Comparison of ENCODE assay signal across 18 cellular contexts in the genomic region with DNA sequence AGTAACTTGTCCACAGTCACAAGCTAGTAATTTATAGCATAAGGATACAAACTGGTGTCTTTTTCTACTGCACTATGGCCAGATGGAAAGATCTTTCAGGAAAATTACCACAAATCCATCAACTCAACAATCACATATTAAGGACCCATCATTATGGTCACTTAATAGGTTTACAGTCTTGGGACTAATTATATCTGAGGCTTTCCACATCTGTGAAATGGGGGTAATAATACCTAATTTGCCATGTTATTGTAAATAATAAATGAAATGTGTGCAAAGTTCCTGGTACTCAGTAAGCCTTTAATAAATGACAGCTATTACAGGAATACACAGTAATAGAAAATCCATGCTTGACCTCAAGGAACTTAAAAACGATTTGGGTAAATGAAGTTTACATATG. TPM values are rescaled to one million over a fixed set of nuclear protein-coding genes. Genes with fewer than 3 reads are reported as not detected.
A peak's percentile ranks its signal among the peaks of the same experiment; 100 is the strongest.
DNase-seq lines count a peak whose midpoint lies in the region; ATAC-seq and TF ChIP-seq lines count a peak whose summit lies in the region.
"Had no signal": no experiment of that assay in that cellular context is flagged by ENCODE, and none has a peak within 500 bp of the region (broad histone marks: within the 10 kb centered on the region; RNA-seq: fewer than 3 reads in every experiment).

No MANE protein-coding gene starts in this region.

- H2AFZ ChIP-seq in SK-N-SH (ENCODE audit: low read depth), result 0 out of 2 replicates have a peak overlapping the region, but pooled peaks have one; percentile 80

- H3K9me3 ChIP-seq in SK-N-SH (no peaks in the 10 kb centered on the region), WERI-Rb-1 (ENCODE audit: severe bottlenecking) (no peaks in the 10 kb centered on the region), vagina (no peaks in the 10 kb centered on the region)
- H3K9me3 ChIP-seq: ovary had no signal

- DNase-seq in SK-N-SH (no peak), NCI-H446 treated with DMSO at 0.1 percent for 48 hours (lab: John Stamatoyannopoulos, UW) (peak; percentile 62), WERI-Rb-1 (no peak), vagina (ENCODE audit: extremely low spot score in 2 of 2) (no peak), hypothalamus (lab: John Stamatoyannopoulos, UW) (no peak), RPMI8226 (no peak)
- DNase-seq: activated T-cell treated with anti-CD3 and anti-CD28 coated beads, Interleukin-2, amount 50 U/mL, for 72 hours; GF-D8; hippocampal formation; mammary epithelial cell; naive thymus-derived CD4-positive, alpha-beta T cell; NCI-H226; ovary; SIG-M5; stimulated activated naive CD8-positive, alpha-beta T cell treated with anti-CD3 and anti-CD28 coated beads, Interleukin-15, amount 100 ng/mL, for 72 hours; T-helper 2 cell had no signal

- H3K4me3 ChIP-seq in SK-N-SH (ENCODE audit: low read depth in 2 of 2, low read length in 1 of 2) (no peak overlapping the region), WERI-Rb-1 (ENCODE audit: low read depth, low read length) (no peak overlapping the region), vagina (no peak overlapping the region)
- H3K4me3 ChIP-seq: ovary had no signal

- no peaks in the 10 kb centered on the region for H4K20me1 ChIP-seq in SK-N-SH (ENCODE audit: insufficient read depth)

- CTCF ChIA-PET in SK-N-SH (lab: Yijun Ruan, JAX), result no interaction called here

- peaks cover 65% of the 10 kb centered on the region for H3K79me2 ChIP-seq in SK-N-SH (ENCODE audit: insufficient read depth)

- H3K36me3 ChIP-seq in SK-N-SH (replicated peaks in 1 of 2; ENCODE audit: control insufficient read depth in 1 of 2, insufficient read depth in 2 of 2, low read length in 1 of 2), result no peaks in the 10 kb centered on the region
- H3K36me3 ChIP-seq in WERI-Rb-1, result no peaks in the 10 kb centered on the region
- no peaks in the 10 kb centered on the region for H3K36me3 ChIP-seq in vagina
- H3K36me3 ChIP-seq: ovary had no signal

- no peaks in the 10 kb centered on the region for H3K9me2 ChIP-seq in SK-N-SH

- H3K27me3 ChIP-seq in SK-N-SH (ENCODE audit: insufficient read depth) (no peaks in the 10 kb centered on the region), WERI-Rb-1 (ENCODE audit: insufficient read depth, low read depth, severe bottlenecking) (no peaks in the 10 kb centered on the region), vagina (no peaks in the 10 kb centered on the region)
- H3K27me3 ChIP-seq: ovary had no signal

- H3K27ac ChIP-seq in SK-N-SH (ENCODE audit: low read depth in 2 of 2, low read length in 1 of 2) (no peak overlapping the region), WERI-Rb-1 (peak overlapping the region; percentile 99), vagina (peak overlapping the region; percentile 96)

- ATAC-seq in SK-N-SH treated with all-trans-retinoic acid at 6 μM for 48 hours (no peak), GM19324 (IDR thresholded peaks at IDR 0.05; ENCODE audit: low FRiP score, unreplicated experiment) (no peak)
- ATAC-seq: activated T-cell treated with anti-CD3 and anti-CD28 coated beads, Interleukin-2, amount 50 U/mL, for 72 hours; naive thymus-derived CD4-positive, alpha-beta T cell; stimulated activated naive CD8-positive, alpha-beta T cell treated with anti-CD3 and anti-CD28 coated beads, Interleukin-15, amount 100 ng/mL, for 72 hours had no signal

- no peak for TF ChIP-seq CTCF in SK-N-SH (IDR thresholded peaks at IDR 0.05)
- no peak for TF ChIP-seq CTCF in WERI-Rb-1 (IDR thresholded peaks at IDR 0.05; ENCODE audit: low read depth, low read length)
- TF ChIP-seq CTCF in vagina (IDR thresholded peaks at IDR 0.05), result no peak

- peaks cover 13% of the 10 kb centered on the region for H3F3A ChIP-seq in SK-N-SH (replicated peaks; ENCODE audit: insufficient read depth)

- no peak for TF ChIP-seq EP300 in SK-N-SH (IDR thresholded peaks at IDR 0.05; ENCODE audit: borderline replicate concordance in 1 of 2, low read depth in 1 of 2, low read length in 1 of 2)

- no peak overlapping the region for H3K9ac ChIP-seq in SK-N-SH

- no peak overlapping the region for H3K4me2 ChIP-seq in SK-N-SH

- peaks cover 5 to 16% of the 10 kb centered on the region in 2 experiments; a peak in 3 of 4 replicates for H3K4me1 ChIP-seq in SK-N-SH (ENCODE audit: control insufficient read depth in 1 of 2, insufficient read depth in 2 of 2, low read depth in 1 of 2, low read length in 1 of 2)
- no peaks in the 10 kb centered on the region for H3K4me1 ChIP-seq in vagina

- POLR2A ChIA-PET in SK-N-SH (lab: Yijun Ruan, JAX), result no interaction called here

- TF ChIP-seq RAD21 in SK-N-SH (IDR thresholded peaks at IDR 0.05; ENCODE audit: low read length), result no peak

- no peak for TF ChIP-seq POLR2A in vagina (IDR thresholded peaks at IDR 0.05)

- intact Hi-C loops in vagina (cut with DNase I), result no loop called here

- WGBS in SK-N-SH (ENCODE audit: low lambda C conversion rate), result 48% methylated on average over 1 of the region's 1 CpG

TF ChIP-seq in SK-N-SH, 30 proteins besides CTCF, POLR2A, EP300 and RAD21:
- TF ChIP-seq, protein P1, sequence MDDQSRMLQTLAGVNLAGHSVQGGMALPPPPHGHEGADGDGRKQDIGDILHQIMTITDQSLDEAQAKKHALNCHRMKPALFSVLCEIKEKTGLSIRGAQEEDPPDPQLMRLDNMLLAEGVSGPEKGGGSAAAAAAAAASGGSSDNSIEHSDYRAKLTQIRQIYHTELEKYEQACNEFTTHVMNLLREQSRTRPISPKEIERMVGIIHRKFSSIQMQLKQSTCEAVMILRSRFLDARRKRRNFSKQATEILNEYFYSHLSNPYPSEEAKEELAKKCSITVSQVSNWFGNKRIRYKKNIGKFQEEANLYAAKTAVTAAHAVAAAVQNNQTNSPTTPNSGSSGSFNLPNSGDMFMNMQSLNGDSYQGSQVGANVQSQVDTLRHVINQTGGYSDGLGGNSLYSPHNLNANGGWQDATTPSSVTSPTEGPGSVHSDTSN (IDR thresholded peaks at IDR 0.05), result no peak
- TF ChIP-seq, protein P2, sequence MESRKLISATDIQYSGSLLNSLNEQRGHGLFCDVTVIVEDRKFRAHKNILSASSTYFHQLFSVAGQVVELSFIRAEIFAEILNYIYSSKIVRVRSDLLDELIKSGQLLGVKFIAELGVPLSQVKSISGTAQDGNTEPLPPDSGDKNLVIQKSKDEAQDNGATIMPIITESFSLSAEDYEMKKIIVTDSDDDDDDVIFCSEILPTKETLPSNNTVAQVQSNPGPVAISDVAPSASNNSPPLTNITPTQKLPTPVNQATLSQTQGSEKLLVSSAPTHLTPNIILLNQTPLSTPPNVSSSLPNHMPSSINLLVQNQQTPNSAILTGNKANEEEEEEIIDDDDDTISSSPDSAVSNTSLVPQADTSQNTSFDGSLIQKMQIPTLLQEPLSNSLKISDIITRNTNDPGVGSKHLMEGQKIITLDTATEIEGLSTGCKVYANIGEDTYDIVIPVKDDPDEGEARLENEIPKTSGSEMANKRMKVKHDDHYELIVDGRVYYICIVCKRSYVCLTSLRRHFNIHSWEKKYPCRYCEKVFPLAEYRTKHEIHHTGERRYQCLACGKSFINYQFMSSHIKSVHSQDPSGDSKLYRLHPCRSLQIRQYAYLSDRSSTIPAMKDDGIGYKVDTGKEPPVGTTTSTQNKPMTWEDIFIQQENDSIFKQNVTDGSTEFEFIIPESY (IDR thresholded peaks at IDR 0.05; ENCODE audit: borderline replicate concordance, low read depth), result no peak
- TF ChIP-seq TCF12 (IDR thresholded peaks at IDR 0.05) (no peak), POLR2AphosphoS5 (IDR thresholded peaks at IDR 0.05; ENCODE audit: low read depth, low read length) (no peak)

TF ChIP-seq in SK-N-SH treated with all-trans-retinoic acid at 6 μM for 48 hours, 23 proteins besides CTCF, POLR2A, EP300 and RAD21 (continues in another document):
- TF ChIP-seq SNAI2 (CRISPR knock-in tag; IDR thresholded peaks at IDR 0.05), result no peak
- TF ChIP-seq ZNF70 (CRISPR knock-in tag; IDR thresholded peaks at IDR 0.05), result no peak
- TF ChIP-seq ISL1 (CRISPR knock-in tag; IDR thresholded peaks at IDR 0.05), result no peak
- TF ChIP-seq, protein P3, sequence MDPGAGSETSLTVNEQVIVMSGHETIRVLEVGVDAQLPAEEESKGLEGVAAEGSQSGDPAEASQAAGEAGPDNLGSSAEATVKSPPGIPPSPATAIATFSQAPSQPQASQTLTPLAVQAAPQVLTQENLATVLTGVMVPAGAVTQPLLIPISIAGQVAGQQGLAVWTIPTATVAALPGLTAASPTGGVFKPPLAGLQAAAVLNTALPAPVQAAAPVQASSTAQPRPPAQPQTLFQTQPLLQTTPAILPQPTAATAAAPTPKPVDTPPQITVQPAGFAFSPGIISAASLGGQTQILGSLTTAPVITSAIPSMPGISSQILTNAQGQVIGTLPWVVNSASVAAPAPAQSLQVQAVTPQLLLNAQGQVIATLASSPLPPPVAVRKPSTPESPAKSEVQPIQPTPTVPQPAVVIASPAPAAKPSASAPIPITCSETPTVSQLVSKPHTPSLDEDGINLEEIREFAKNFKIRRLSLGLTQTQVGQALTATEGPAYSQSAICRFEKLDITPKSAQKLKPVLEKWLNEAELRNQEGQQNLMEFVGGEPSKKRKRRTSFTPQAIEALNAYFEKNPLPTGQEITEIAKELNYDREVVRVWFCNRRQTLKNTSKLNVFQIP (CRISPR knock-in tag; IDR thresholded peaks at IDR 0.05; ENCODE audit: borderline replicate concordance, low read depth), result no peak
- no peak for TF ChIP-seq ZFP3 (CRISPR knock-in tag; IDR thresholded peaks at IDR 0.05)
- no peak for TF ChIP-seq TCF4 (CRISPR knock-in tag; IDR thresholded peaks at IDR 0.05; ENCODE audit: borderline replicate concordance)
- no peak for TF ChIP-seq BACH2 (CRISPR knock-in tag; IDR thresholded peaks at IDR 0.05; ENCODE audit: borderline replicate concordance)
- no peak for TF ChIP-seq TOX (CRISPR knock-in tag; IDR thresholded peaks at IDR 0.05; ENCODE audit: borderline replicate concordance)

RNA-seq across cellular contexts. Expression of a gene that starts 13.4 kb away (rescaled TPM):
- 27.0 and 29.4 TPM in 2 replicates for polyA plus RNA-seq in SK-N-SH (2012; rRNA removed)
- polyA plus RNA-seq in SK-N-SH (2012; cell fraction: cytosol; rRNA removed), result 32.5 and 34.1 TPM in 2 replicates
- 14.5 and 18.9 TPM in 2 replicates for polyA plus RNA-seq in SK-N-SH (2012; cell fraction: nucleus; rRNA removed)
- 22.8 TPM for total RNA-seq in vagina

RNA-seq across cellular contexts. Expression of a gene that starts 23.3 kb away (rescaled TPM):
- polyA plus RNA-seq in SK-N-SH (2012; rRNA removed), result 8.7 and 9.7 TPM in 2 replicates
- polyA plus RNA-seq in SK-N-SH (2012; cell fraction: cytosol; rRNA removed), result 16.1 and 20.5 TPM in 2 replicates
- 5.2 and 8.0 TPM in 2 replicates for polyA plus RNA-seq in SK-N-SH (2012; cell fraction: nucleus; rRNA removed)
- total RNA-seq in vagina, result 40.0 TPM

Comparison
In these comparisons a context has a peak if more than half of its experiments do, and no peak if none do; other contexts are left out.
1. H3K27ac ChIP-seq: peak in WERI-Rb-1 (single experiment) and vagina (single experiment); none in SK-N-SH (0 of 2).